In genomic region chr5:88722546-88722945, GRCh38 we compare ENCODE assay signal across 17 cellular contexts.
"Had no signal": no experiment of that assay in that cellular context is flagged by ENCODE, and none has a peak within 500 bp of the region (broad histone marks: within the 10 kb centered on the region; RNA-seq: fewer than 3 reads in every experiment).

No MANE protein-coding gene starts in this region.

- ATAC-seq: activated CD8-positive, alpha-beta T cell treated with anti-CD3 and anti-CD28 coated beads, Interleukin-2, amount 10 ng/mL, durations not matched to agents 7 days and 5 days; body of pancreas; left ventricle myocardium superior; stimulated activated naive B cell treated with anti-CD40 and anti-IgM and Interleukin-4, amounts not matched to agents 10 μg/mL and 1 μg/mL and 100 μg/mL, for 72 hours; T-cell had no signal

- H3K4me3 Mint-ChIP-seq: activated CD8-positive, alpha-beta T cell treated with anti-CD3 and anti-CD28 coated beads, Interleukin-2, amount 10 ng/mL, durations not matched to agents 7 days and 5 days; activated T-helper 1 cell treated with anti-CD3 and anti-CD28 coated beads, Interleukin-12 subunit alpha, Interleukin-12 subunit beta, Interleukin-2, Interleukin-4 antibody, amounts not matched to agents 30 ng/mL and 10 ng/mL and 1 ng/mL, durations not matched to agents 14 hours and 24 hours and 36 hours; central memory CD8-positive, alpha-beta T cell; dendritic cell treated with granulocyte-macrophage colony-stimulating factor and Interleukin-4, amounts not matched to agents 40 ng/mL and 50 ng/mL, for 4 days; T-cell had no signal

- H3K9me3 ChIP-seq: body of pancreas, sigmoid colon had no signal

- DNase-seq: activated CD4-positive, alpha-beta T cell treated with anti-CD3 and anti-CD28 coated beads for 4 hours; activated CD8-positive, alpha-beta memory T cell treated with anti-CD3 and anti-CD28 coated beads, Interleukin-2, amount 50 U/mL, for 48 hours; activated CD8-positive, alpha-beta T cell treated with anti-CD3 and anti-CD28 coated beads, Interleukin-2, amount 10 ng/mL, durations not matched to agents 7 days and 5 days; activated naive CD4-positive, alpha-beta T cell treated with Interleukin-2 at 50 U/mL for 16 hours; body of pancreas; left ventricle myocardium superior; midbrain; sigmoid colon; stimulated activated CD4-positive, alpha-beta T cell treated with anti-CD3 and anti-CD28 coated beads, Interleukin-2, amount 100 ng/mL, for 24 hours; stimulated activated naive B cell treated with anti-CD40 and anti-IgM and Interleukin-4, amounts not matched to agents 10 μg/mL and 1 μg/mL and 100 μg/mL, for 72 hours; T-cell; T1000; trophoblast cell had no signal

- H3K36me3 Mint-ChIP-seq: T-cell had no signal

- H3K27ac ChIP-seq: body of pancreas, sigmoid colon, VCaP had no signal

- H3K27me3 ChIP-seq: body of pancreas, sigmoid colon had no signal

- H3K9me3 Mint-ChIP-seq: activated T-helper 1 cell treated with anti-CD3 and anti-CD28 coated beads, Interleukin-12 subunit alpha, Interleukin-12 subunit beta, Interleukin-2, Interleukin-4 antibody, amounts not matched to agents 30 ng/mL and 10 ng/mL and 1 ng/mL, durations not matched to agents 14 hours and 24 hours and 36 hours; central memory CD8-positive, alpha-beta T cell; dendritic cell treated with granulocyte-macrophage colony-stimulating factor and Interleukin-4, amounts not matched to agents 40 ng/mL and 50 ng/mL, for 4 days; stimulated activated naive B cell treated with anti-CD40 and anti-IgM and Interleukin-4, amounts not matched to agents 10 μg/mL and 1 μg/mL and 100 μg/mL, for 72 hours; T-cell had no signal

- H3K4me1 ChIP-seq: body of pancreas, sigmoid colon had no signal

- H3K27me3 Mint-ChIP-seq: dendritic cell treated with granulocyte-macrophage colony-stimulating factor and Interleukin-4, amounts not matched to agents 40 ng/mL and 50 ng/mL, for 4 days; stimulated activated naive B cell treated with anti-CD40 and anti-IgM and Interleukin-4, amounts not matched to agents 10 μg/mL and 1 μg/mL and 100 μg/mL, for 72 hours had no signal

- H3K4me3 ChIP-seq: body of pancreas, sigmoid colon had no signal

- H3K4me1 Mint-ChIP-seq: central memory CD8-positive, alpha-beta T cell; T-cell had no signal

- H3K27ac Mint-ChIP-seq: activated CD8-positive, alpha-beta T cell treated with anti-CD3 and anti-CD28 coated beads, Interleukin-2, amount 10 ng/mL, durations not matched to agents 7 days and 5 days; activated T-helper 1 cell treated with anti-CD3 and anti-CD28 coated beads, Interleukin-12 subunit alpha, Interleukin-12 subunit beta, Interleukin-2, Interleukin-4 antibody, amounts not matched to agents 30 ng/mL and 10 ng/mL and 1 ng/mL, durations not matched to agents 14 hours and 24 hours and 36 hours; dendritic cell treated with granulocyte-macrophage colony-stimulating factor and Interleukin-4, amounts not matched to agents 40 ng/mL and 50 ng/mL, for 4 days; stimulated activated naive B cell treated with anti-CD40 and anti-IgM and Interleukin-4, amounts not matched to agents 10 μg/mL and 1 μg/mL and 100 μg/mL, for 72 hours; T-cell had no signal
